Comparison of ENCODE assay signal across 20 cellular contexts in genomic region chr15:87145686-87146085, GRCh38.
DNase-seq lines count a peak whose midpoint lies in the region; ATAC-seq, FAIRE-seq and TF ChIP-seq lines count a peak whose summit lies in the region.
"Had no signal": no experiment of that assay in that cellular context is flagged by ENCODE, and none has a peak within 500 bp of the region (broad histone marks: within the 10 kb centered on the region; RNA-seq: fewer than 3 reads in every experiment).

No MANE protein-coding gene starts in this region.

- H3K27me3 Mint-ChIP-seq in astrocyte (ENCODE audit: low read depth, unreplicated experiment) = no peaks in the 10 kb centered on the region
- no peaks in the 10 kb centered on the region for H3K27me3 Mint-ChIP-seq in nephron progenitor cell (ENCODE audit: low read depth, poor library complexity)
- H3K27me3 Mint-ChIP-seq: B cell; CD4-positive, CD25-positive, alpha-beta regulatory T cell; CD8-positive, alpha-beta memory T cell had no signal

- H2AFZ ChIP-seq in astrocyte (ENCODE audit: low read depth, low read length) = no peak overlapping the region

- H3K36me3 Mint-ChIP-seq in astrocyte (ENCODE audit: low read depth, unreplicated experiment) = no peaks in the 10 kb centered on the region
- H3K36me3 Mint-ChIP-seq in nephron progenitor cell (ENCODE audit: low read depth) = no peaks in the 10 kb centered on the region
- H3K36me3 Mint-ChIP-seq: CD4-positive, CD25-positive, alpha-beta regulatory T cell; CD8-positive, alpha-beta memory T cell had no signal

- no peak overlapping the region for H3K27ac ChIP-seq in astrocyte (ENCODE audit: low read depth, low read length)
- H3K27ac ChIP-seq: BLaER1 treated with 17β-estradiol and CSF1 and Interleukin-3, amounts not matched to agents 10 nM and 100 nM had no signal

- H4K20me1 ChIP-seq in astrocyte (ENCODE audit: insufficient read depth, low read length) = no peaks in the 10 kb centered on the region
- H4K20me1 ChIP-seq: BLaER1 treated with 17β-estradiol and CSF1 and Interleukin-3, amounts not matched to agents 10 nM and 100 nM had no signal

- H3K4me1 ChIP-seq in astrocyte (ENCODE audit: insufficient read depth, low read length) = peaks cover 8% of the 10 kb centered on the region
- H3K4me1 ChIP-seq: BLaER1 treated with 17β-estradiol and CSF1 and Interleukin-3, amounts not matched to agents 10 nM and 100 nM had no signal

- no peaks in the 10 kb centered on the region for H3K27me3 ChIP-seq in astrocyte (ENCODE audit: insufficient read depth, low read length)
- H3K27me3 ChIP-seq: BLaER1 treated with 17β-estradiol and CSF1 and Interleukin-3, amounts not matched to agents 10 nM and 100 nM had no signal

- ATAC-seq in GM21786 (IDR thresholded peaks at IDR 0.05; ENCODE audit: unreplicated experiment) = no peak
- ATAC-seq: GM12878 had no signal

- H3K27ac Mint-ChIP-seq in astrocyte (ENCODE audit: unreplicated experiment) (no peak overlapping the region), nephron progenitor cell (peak overlapping the region; percentile 68)
- H3K27ac Mint-ChIP-seq: B cell; CD8-positive, alpha-beta memory T cell; H9 had no signal

- TF ChIP-seq CTCF in astrocyte (IDR thresholded peaks at IDR 0.05; ENCODE audit: insufficient read depth, low read depth, low read length) (no peak), nephron progenitor cell (IDR thresholded peaks at IDR 0.05) (no peak)

- peak overlapping the region; percentile 6 for H3K4me2 ChIP-seq in astrocyte (ENCODE audit: low read length)
- H3K4me2 ChIP-seq: BLaER1 treated with 17β-estradiol and CSF1 and Interleukin-3, amounts not matched to agents 10 nM and 100 nM had no signal

- no peak overlapping the region for H3K4me3 Mint-ChIP-seq in astrocyte (ENCODE audit: unreplicated experiment)
- no peak overlapping the region for H3K4me3 Mint-ChIP-seq in nephron progenitor cell
- H3K4me3 Mint-ChIP-seq: B cell; CD4-positive, CD25-positive, alpha-beta regulatory T cell; CD8-positive, alpha-beta memory T cell; H9 had no signal

- H3K9ac ChIP-seq in astrocyte (ENCODE audit: low read length) = no peak overlapping the region
- H3K9ac ChIP-seq: BLaER1 treated with 17β-estradiol and CSF1 and Interleukin-3, amounts not matched to agents 10 nM and 100 nM had no signal

- DNase-seq in EH (ENCODE audit: low read depth) (peak; percentile 57), RPMI7951 (ENCODE audit: low read depth) (peak; percentile 52), astrocyte (ENCODE audit: low read depth) (peak; percentile 17), nephron progenitor cell (no peak), AML-193 (lab: John Stamatoyannopoulos, UW) (no peak)
- no peak for DNase-seq in effector CD8-positive, alpha-beta T cell (lab: John Stamatoyannopoulos, UW)
- DNase-seq: 8988T; CD4-positive, CD25-positive, alpha-beta regulatory T cell; CD8-positive, alpha-beta memory T cell; COR-L47; DMS 273 treated with DMSO at 0.1 percent for 48 hours; DMS53; DND-41; GF-D8; H9 had no signal

- H3K9me3 Mint-ChIP-seq in astrocyte (ENCODE audit: unreplicated experiment) (peaks cover 3% of the 10 kb centered on the region), nephron progenitor cell (peaks cover 23% of the 10 kb centered on the region)

- H3K4me3 ChIP-seq in astrocyte (ENCODE audit: insufficient read depth, low read depth, low read length) = no peak overlapping the region
- H3K4me3 ChIP-seq: BLaER1 treated with 17β-estradiol and CSF1 and Interleukin-3, amounts not matched to agents 10 nM and 100 nM; GM12878 had no signal

- peaks cover 26% of the 10 kb centered on the region for H3K4me1 Mint-ChIP-seq in astrocyte (ENCODE audit: low read depth, unreplicated experiment)
- peaks cover 13% of the 10 kb centered on the region for H3K4me1 Mint-ChIP-seq in nephron progenitor cell
- H3K4me1 Mint-ChIP-seq: B cell; CD4-positive, CD25-positive, alpha-beta regulatory T cell; CD8-positive, alpha-beta memory T cell had no signal

- no peaks in the 10 kb centered on the region for H3K36me3 ChIP-seq in astrocyte (ENCODE audit: insufficient read depth, low read length)
- H3K36me3 ChIP-seq: BLaER1 treated with 17β-estradiol and CSF1 and Interleukin-3, amounts not matched to agents 10 nM and 100 nM had no signal

- FAIRE-seq in astrocyte (lab: Jason Lieb, UNC) = no peak
- FAIRE-seq: GM12878, H1 had no signal

- no peaks in the 10 kb centered on the region for H3K79me2 ChIP-seq in astrocyte (ENCODE audit: insufficient read depth, low read length)

- no peaks in the 10 kb centered on the region for H3K9me3 ChIP-seq in astrocyte (ENCODE audit: insufficient read depth, low read depth, low read length)

Comparison
In these comparisons a context has a peak if more than half of its experiments do, and no peak if none do; other contexts are left out.
1. DNase-seq: peak in EH (single experiment), RPMI7951 (single experiment) and astrocyte (single experiment); none in nephron progenitor cell (single experiment), AML-193 (0 of 2) and effector CD8-positive, alpha-beta T cell (single experiment).